In genomic region chr18:63218472-63218871, GRCh38 we compare ENCODE assay signal across 11 cellular contexts.
DNase-seq lines count a peak whose midpoint lies in the region; ATAC-seq and TF ChIP-seq lines count a peak whose summit lies in the region.
"Had no signal": no experiment of that assay in that cellular context is flagged by ENCODE, and none has a peak within 500 bp of the region (broad histone marks: within the 10 kb centered on the region; RNA-seq: fewer than 3 reads in every experiment).

No MANE protein-coding gene starts in this region.

- peaks cover 84 to 95% (median 93%) of the 10 kb centered on the region in 3 donors for H3K4me1 Mint-ChIP-seq in CD8-positive, alpha-beta memory T cell
- H3K4me1 Mint-ChIP-seq in activated CD8-positive, alpha-beta T cell treated with anti-CD3 and anti-CD28 coated beads, Interleukin-2, amount 10 ng/mL, durations not matched to agents 7 days and 5 days (ENCODE audit: low read depth) = peaks cover 95% of the 10 kb centered on the region
- H3K4me1 Mint-ChIP-seq in memory B cell = peaks cover 52% of the 10 kb centered on the region

- TF ChIP-seq EP300 in esophagus muscularis mucosa (IDR thresholded peaks at IDR 0.05) = no peak

- TF ChIP-seq POLR2A in esophagus muscularis mucosa (IDR thresholded peaks at IDR 0.05; ENCODE audit: low read depth) = no peak

- DNase-seq in AG20443 (ENCODE audit: low spot score) (peak; percentile 28), memory B cell (ENCODE audit: low spot score in 2 of 2) (no peak), esophagus muscularis mucosa (ENCODE audit: extremely low spot score) (no peak)
- no peak for DNase-seq in CD8-positive, alpha-beta memory T cell
- DNase-seq in activated CD8-positive, alpha-beta T cell treated with anti-CD3 and anti-CD28 coated beads, Interleukin-2, amount 10 ng/mL, durations not matched to agents 7 days and 5 days = no peak
- DNase-seq: cerebellar nuclear complex, NCI-H748 treated with DMSO at 0.1 percent for 48 hours, pancreas had no signal

- no peak overlapping the region for H3K27ac ChIP-seq in CD8-positive, alpha-beta memory T cell (ENCODE audit: low read depth, low read length)
- no peak overlapping the region for H3K27ac ChIP-seq in esophagus muscularis mucosa (replicated peaks in 1 of 4)
- H3K27ac ChIP-seq: C4-2B, pancreas had no signal

- peaks cover 0 to 4% (median 0%) of the 10 kb centered on the region in 5 donors for H3K9me3 Mint-ChIP-seq in CD8-positive, alpha-beta memory T cell
- peaks cover 6% of the 10 kb centered on the region for H3K9me3 Mint-ChIP-seq in activated CD8-positive, alpha-beta T cell treated with anti-CD3 and anti-CD28 coated beads, Interleukin-2, amount 10 ng/mL, durations not matched to agents 7 days and 5 days (ENCODE audit: insufficient read depth)
- peaks cover 11% of the 10 kb centered on the region for H3K9me3 Mint-ChIP-seq in memory B cell

- no peaks in the 10 kb centered on the region for H3K36me3 ChIP-seq in CD8-positive, alpha-beta memory T cell (ENCODE audit: insufficient read depth, low read length)
- H3K36me3 ChIP-seq in esophagus muscularis mucosa = no peaks in the 10 kb centered on the region
- H3K36me3 ChIP-seq: pancreas had no signal

- peak overlapping the region; percentile 70 to 96 (median 88) for H3K27ac Mint-ChIP-seq in CD8-positive, alpha-beta memory T cell
- peak overlapping the region; percentile 90 for H3K27ac Mint-ChIP-seq in activated CD8-positive, alpha-beta T cell treated with anti-CD3 and anti-CD28 coated beads, Interleukin-2, amount 10 ng/mL, durations not matched to agents 7 days and 5 days
- H3K27ac Mint-ChIP-seq in memory B cell = peak overlapping the region; percentile 95

- no peaks in the 10 kb centered on the region for H3K27me3 ChIP-seq in CD8-positive, alpha-beta memory T cell (ENCODE audit: insufficient read depth, low read length, poor library complexity, severe bottlenecking)
- no peaks in the 10 kb centered on the region for H3K27me3 ChIP-seq in esophagus muscularis mucosa
- H3K27me3 ChIP-seq: pancreas had no signal

- no peak for TF ChIP-seq CTCF in esophagus muscularis mucosa (IDR thresholded peaks at IDR 0.05)

- intact Hi-C loops in esophagus muscularis mucosa (cut with DNase I) = no loop called here

- no peaks in the 10 kb centered on the region for H3K27me3 Mint-ChIP-seq in CD8-positive, alpha-beta memory T cell
- H3K27me3 Mint-ChIP-seq in activated CD8-positive, alpha-beta T cell treated with anti-CD3 and anti-CD28 coated beads, Interleukin-2, amount 10 ng/mL, durations not matched to agents 7 days and 5 days (ENCODE audit: low read depth) = no peaks in the 10 kb centered on the region
- H3K27me3 Mint-ChIP-seq in memory B cell = no peaks in the 10 kb centered on the region

- no peak overlapping the region for H3K4me3 ChIP-seq in CD8-positive, alpha-beta memory T cell (ENCODE audit: low read length)
- H3K4me3 ChIP-seq in esophagus muscularis mucosa = no peak overlapping the region
- H3K4me3 ChIP-seq: pancreas had no signal

- peaks cover 75% of the 10 kb centered on the region for H3K4me1 ChIP-seq in CD8-positive, alpha-beta memory T cell (ENCODE audit: insufficient read depth, low read length)
- peaks cover 0 to 20% (median 10%) of the 10 kb centered on the region in 4 donors for H3K4me1 ChIP-seq in esophagus muscularis mucosa
- H3K4me1 ChIP-seq: pancreas had no signal

- H3K36me3 Mint-ChIP-seq in CD8-positive, alpha-beta memory T cell = peaks cover 10 to 32% (median 11%) of the 10 kb centered on the region in 3 donors
- H3K36me3 Mint-ChIP-seq in activated CD8-positive, alpha-beta T cell treated with anti-CD3 and anti-CD28 coated beads, Interleukin-2, amount 10 ng/mL, durations not matched to agents 7 days and 5 days (ENCODE audit: low read depth) = peaks cover 83% of the 10 kb centered on the region
- peaks cover 35% of the 10 kb centered on the region for H3K36me3 Mint-ChIP-seq in memory B cell

- H3K4me3 Mint-ChIP-seq in CD8-positive, alpha-beta memory T cell = peak overlapping the region in 3 of 7 donors; percentile 21 to 77 (median 53)
- no peak overlapping the region for H3K4me3 Mint-ChIP-seq in activated CD8-positive, alpha-beta T cell treated with anti-CD3 and anti-CD28 coated beads, Interleukin-2, amount 10 ng/mL, durations not matched to agents 7 days and 5 days
- peak overlapping the region; percentile 59 for H3K4me3 Mint-ChIP-seq in memory B cell

- POLR2A ChIA-PET in CD8-positive, alpha-beta memory T cell (lab: Charles Lee) = interaction anchor here (0.6 kb wide), 1 partner anchor 14 kb away, joined by 3 read pairs; no protein-coding TSS in a partner anchor
- POLR2A ChIA-PET in activated CD8-positive, alpha-beta T cell treated with anti-CD3 and anti-CD28 coated beads, Interleukin-2, amount 10 ng/mL, durations not matched to agents 7 days and 5 days (lab: Charles Lee) = interaction anchor here (0.8 to 1.6 kb wide), 4 partner anchors 13 to 100 kb away, joined by 3 to 6 read pairs (median 4); partner anchors contain the start of gene BCL2

- CTCF ChIA-PET in CD8-positive, alpha-beta memory T cell (lab: Charles Lee) = no interaction called here
- CTCF ChIA-PET in activated CD8-positive, alpha-beta T cell treated with anti-CD3 and anti-CD28 coated beads, Interleukin-2, amount 10 ng/mL, durations not matched to agents 7 days and 5 days (lab: Charles Lee) = interaction anchor here (0.8 kb wide), 1 partner anchor 9 kb away, joined by 4 read pairs; no protein-coding TSS in a partner anchor

- H3K9me3 ChIP-seq in CD8-positive, alpha-beta memory T cell (ENCODE audit: low read length) = no peaks in the 10 kb centered on the region
- H3K9me3 ChIP-seq in esophagus muscularis mucosa = no peaks in the 10 kb centered on the region
- H3K9me3 ChIP-seq: pancreas had no signal

- ATAC-seq in activated CD8-positive, alpha-beta T cell treated with anti-CD3 and anti-CD28 coated beads, Interleukin-2, amount 10 ng/mL, durations not matched to agents 7 days and 5 days = no peak
- ATAC-seq in memory B cell (ENCODE audit: low read depth) = no peak
- ATAC-seq in GM21515 (IDR thresholded peaks at IDR 0.05; ENCODE audit: unreplicated experiment) = no peak
- no peak for ATAC-seq in HG02763 (IDR thresholded peaks at IDR 0.05; ENCODE audit: unreplicated experiment)
